1 cellular context compared by ENCODE assay signal in the genomic region with DNA sequence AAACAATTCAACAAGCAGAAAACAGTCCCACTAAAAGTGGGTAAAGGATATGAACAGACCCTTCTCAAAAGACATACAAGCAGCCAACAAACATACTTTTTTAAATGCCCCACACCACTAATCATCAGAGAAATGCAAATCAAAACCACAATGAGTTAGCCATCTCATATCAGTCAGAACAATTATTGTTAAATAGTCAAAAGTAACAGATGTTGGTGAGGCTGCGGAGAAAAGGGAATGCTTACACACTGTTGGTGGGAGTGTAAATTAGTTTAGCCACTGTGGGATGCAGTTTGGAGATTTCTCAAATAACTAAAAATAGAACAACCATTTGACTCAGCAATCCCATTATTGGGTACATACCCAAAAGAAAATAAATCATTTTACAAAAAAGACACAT.
TF ChIP-seq lines count a peak whose summit lies in the region.

No MANE protein-coding gene starts in this region.

TF ChIP-seq in liver, 16 proteins besides CTCF, POLR2A, EP300 and RAD21 (continued from another document):
- TF ChIP-seq, protein P1, sequence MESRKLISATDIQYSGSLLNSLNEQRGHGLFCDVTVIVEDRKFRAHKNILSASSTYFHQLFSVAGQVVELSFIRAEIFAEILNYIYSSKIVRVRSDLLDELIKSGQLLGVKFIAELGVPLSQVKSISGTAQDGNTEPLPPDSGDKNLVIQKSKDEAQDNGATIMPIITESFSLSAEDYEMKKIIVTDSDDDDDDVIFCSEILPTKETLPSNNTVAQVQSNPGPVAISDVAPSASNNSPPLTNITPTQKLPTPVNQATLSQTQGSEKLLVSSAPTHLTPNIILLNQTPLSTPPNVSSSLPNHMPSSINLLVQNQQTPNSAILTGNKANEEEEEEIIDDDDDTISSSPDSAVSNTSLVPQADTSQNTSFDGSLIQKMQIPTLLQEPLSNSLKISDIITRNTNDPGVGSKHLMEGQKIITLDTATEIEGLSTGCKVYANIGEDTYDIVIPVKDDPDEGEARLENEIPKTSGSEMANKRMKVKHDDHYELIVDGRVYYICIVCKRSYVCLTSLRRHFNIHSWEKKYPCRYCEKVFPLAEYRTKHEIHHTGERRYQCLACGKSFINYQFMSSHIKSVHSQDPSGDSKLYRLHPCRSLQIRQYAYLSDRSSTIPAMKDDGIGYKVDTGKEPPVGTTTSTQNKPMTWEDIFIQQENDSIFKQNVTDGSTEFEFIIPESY (IDR thresholded peaks at IDR 0.05): no peak
- no peak for TF ChIP-seq FOXA2 (IDR thresholded peaks at IDR 0.05)
- no peak for TF ChIP-seq RXRA (IDR thresholded peaks at IDR 0.05)
- no peak for TF ChIP-seq HNF4A (conservative IDR thresholded peaks at IDR 0.05)
- TF ChIP-seq EGR1 (IDR thresholded peaks at IDR 0.05; ENCODE audit: low read depth in 2 of 2): no peak
- TF ChIP-seq, protein P2, sequence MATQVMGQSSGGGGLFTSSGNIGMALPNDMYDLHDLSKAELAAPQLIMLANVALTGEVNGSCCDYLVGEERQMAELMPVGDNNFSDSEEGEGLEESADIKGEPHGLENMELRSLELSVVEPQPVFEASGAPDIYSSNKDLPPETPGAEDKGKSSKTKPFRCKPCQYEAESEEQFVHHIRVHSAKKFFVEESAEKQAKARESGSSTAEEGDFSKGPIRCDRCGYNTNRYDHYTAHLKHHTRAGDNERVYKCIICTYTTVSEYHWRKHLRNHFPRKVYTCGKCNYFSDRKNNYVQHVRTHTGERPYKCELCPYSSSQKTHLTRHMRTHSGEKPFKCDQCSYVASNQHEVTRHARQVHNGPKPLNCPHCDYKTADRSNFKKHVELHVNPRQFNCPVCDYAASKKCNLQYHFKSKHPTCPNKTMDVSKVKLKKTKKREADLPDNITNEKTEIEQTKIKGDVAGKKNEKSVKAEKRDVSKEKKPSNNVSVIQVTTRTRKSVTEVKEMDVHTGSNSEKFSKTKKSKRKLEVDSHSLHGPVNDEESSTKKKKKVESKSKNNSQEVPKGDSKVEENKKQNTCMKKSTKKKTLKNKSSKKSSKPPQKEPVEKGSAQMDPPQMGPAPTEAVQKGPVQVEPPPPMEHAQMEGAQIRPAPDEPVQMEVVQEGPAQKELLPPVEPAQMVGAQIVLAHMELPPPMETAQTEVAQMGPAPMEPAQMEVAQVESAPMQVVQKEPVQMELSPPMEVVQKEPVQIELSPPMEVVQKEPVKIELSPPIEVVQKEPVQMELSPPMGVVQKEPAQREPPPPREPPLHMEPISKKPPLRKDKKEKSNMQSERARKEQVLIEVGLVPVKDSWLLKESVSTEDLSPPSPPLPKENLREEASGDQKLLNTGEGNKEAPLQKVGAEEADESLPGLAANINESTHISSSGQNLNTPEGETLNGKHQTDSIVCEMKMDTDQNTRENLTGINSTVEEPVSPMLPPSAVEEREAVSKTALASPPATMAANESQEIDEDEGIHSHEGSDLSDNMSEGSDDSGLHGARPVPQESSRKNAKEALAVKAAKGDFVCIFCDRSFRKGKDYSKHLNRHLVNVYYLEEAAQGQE (IDR thresholded peaks at IDR 0.05): no peak
- TF ChIP-seq HNF4G (IDR thresholded peaks at IDR 0.05): no peak
- no peak for TF ChIP-seq FOXA1 (IDR thresholded peaks at IDR 0.05)
- TF ChIP-seq, protein P3, sequence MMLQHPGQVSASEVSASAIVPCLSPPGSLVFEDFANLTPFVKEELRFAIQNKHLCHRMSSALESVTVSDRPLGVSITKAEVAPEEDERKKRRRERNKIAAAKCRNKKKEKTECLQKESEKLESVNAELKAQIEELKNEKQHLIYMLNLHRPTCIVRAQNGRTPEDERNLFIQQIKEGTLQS (IDR thresholded peaks at IDR 0.05): no peak
- TF ChIP-seq, protein P4, sequence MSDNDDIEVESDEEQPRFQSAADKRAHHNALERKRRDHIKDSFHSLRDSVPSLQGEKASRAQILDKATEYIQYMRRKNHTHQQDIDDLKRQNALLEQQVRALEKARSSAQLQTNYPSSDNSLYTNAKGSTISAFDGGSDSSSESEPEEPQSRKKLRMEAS (IDR thresholded peaks at IDR 0.05): no peak
- no peak for TF ChIP-seq GABPA (IDR thresholded peaks at IDR 0.05 in 1 of 2, conservative IDR thresholded peaks at IDR 0.05 in 1 of 2)
